ENCODE assay signal across 21 cellular contexts in the genomic region with DNA sequence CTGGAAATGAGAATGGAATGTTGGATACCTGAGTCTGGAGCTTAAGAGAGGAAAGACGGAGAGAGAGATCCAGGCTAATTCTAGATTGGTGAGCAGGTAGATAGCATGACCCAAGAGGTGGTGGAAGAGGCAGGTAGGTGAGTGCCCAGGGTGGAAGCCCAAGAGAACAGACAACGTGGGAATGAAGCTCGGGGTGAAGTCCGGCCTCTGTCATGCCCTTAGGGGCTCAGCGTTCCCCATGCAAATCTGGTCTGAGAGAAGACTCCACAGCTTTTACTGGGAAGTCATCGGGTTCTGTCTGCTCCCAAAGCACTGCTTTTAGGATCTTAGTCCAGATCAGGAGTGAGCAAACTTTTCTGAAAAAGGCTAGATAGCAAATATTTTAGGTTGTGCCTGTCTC. TPM values are rescaled to one million over a fixed set of nuclear protein-coding genes. Genes with fewer than 3 reads are reported as not detected.
A peak's percentile ranks its signal among the peaks of the same experiment; 100 is the strongest.
DNase-seq lines count a peak whose midpoint lies in the region; ATAC-seq, FAIRE-seq and TF ChIP-seq lines count a peak whose summit lies in the region.
"Had no signal": no experiment of that assay in that cellular context is flagged by ENCODE, and none has a peak within 500 bp of the region (broad histone marks: within the 10 kb centered on the region; RNA-seq: fewer than 3 reads in every experiment).

No MANE protein-coding gene starts in this region.

- H3K79me1 ChIP-seq in H9 (ENCODE audit: insufficient read depth, low read depth, low read length, poor library complexity, severe bottlenecking): peaks cover 4% of the 10 kb centered on the region

- H3K4ac ChIP-seq in H9 (ENCODE audit: low read depth, low read length): no peak overlapping the region

- no peak for ATAC-seq in K562
- ATAC-seq: stimulated activated naive CD8-positive, alpha-beta T cell treated with anti-CD3 and anti-CD28 coated beads, Interleukin-15, Interleukin-2, amounts not matched to agents 100 U/mL and 50 U/mL, for 24 hours had no signal

- DNase-seq in activated effector memory CD4-positive, alpha-beta T cell treated with anti-CD3 and anti-CD28 coated beads, Interleukin-2, amount 50 U/mL, for 16 hours: peak; percentile 30
- DNase-seq in activated effector memory CD4-positive, alpha-beta T cell treated with Interleukin-2 at 50 U/mL for 16 hours: no peak
- DNase-seq in NCI-H526 (lab: John Stamatoyannopoulos, UW) (peak; percentile 17 to 48), K562 (ENCODE audit: extremely low read depth in 1 of 4, low spot score in 3 of 4) (no peak), sigmoid colon (peak; percentile 40), H9 (no peak), dorsolateral prefrontal cortex (no peak)
- no peak for DNase-seq in activated CD4-positive, alpha-beta T cell treated with anti-CD3 and anti-CD28 coated beads, Interleukin-2, amount 10 ng/mL, durations not matched to agents 24 days and 14 days
- DNase-seq: activated CD4-positive, alpha-beta T cell treated with anti-CD3 and anti-CD28 coated beads for 1 hour; MM.1S; NCI-H187 treated with DMSO at 0.1 percent for 48 hours; NCI-H446 treated with DMSO at 0.1 percent for 48 hours; stimulated activated naive CD8-positive, alpha-beta T cell treated with anti-CD3 and anti-CD28 coated beads, Interleukin-15, Interleukin-2, amounts not matched to agents 100 U/mL and 50 U/mL, for 24 hours; T-helper 9 cell had no signal

- no peak overlapping the region for H2BK12ac ChIP-seq in H9 (ENCODE audit: insufficient read length, low read depth, low read length)

- in situ Hi-C loops in K562 (cut with MboI): no loop called here

- H3K79me2 ChIP-seq in K562 (ENCODE audit: control insufficient read depth, insufficient read depth, low read length) (peaks cover 66% of the 10 kb centered on the region), H9 (ENCODE audit: insufficient read depth, low read length) (peaks cover 10% of the 10 kb centered on the region; the same call in 1 of the 2 replicates)

- H3T11ph ChIP-seq in H9 (ENCODE audit: low read length): no peak overlapping the region

- peaks cover 18% of the 10 kb centered on the region in 2 experiments for H3K4me1 Mint-ChIP-seq in H9
- peaks cover 33% of the 10 kb centered on the region for H3K4me1 Mint-ChIP-seq in activated CD4-positive, alpha-beta T cell treated with anti-CD3 and anti-CD28 coated beads, Interleukin-2, amount 10 ng/mL, durations not matched to agents 24 days and 14 days

- no peak overlapping the region for H4K91ac ChIP-seq in H9 (ENCODE audit: insufficient read length, low read depth, low read length)

- TF ChIP-seq RAD21 in K562 (CRISPR knock-in tag; conservative IDR thresholded peaks at IDR 0.05 in 1 of 2, IDR thresholded peaks at IDR 0.05 in 1 of 2): no peak

- no peak overlapping the region for H4K5ac ChIP-seq in H9 (ENCODE audit: insufficient read length, low read depth, low read length)

- CTCF ChIA-PET in K562 (lab: Yijun Ruan, JAX; ENCODE audit: low intra/inter-chr PET ratio): no interaction called here

- H2BK20ac ChIP-seq in H9 (ENCODE audit: low read depth, low read length, poor library complexity, severe bottlenecking): no peak overlapping the region

- WGBS in K562 (ENCODE audit: insufficient coverage, low coverage, missing lambda C conversion rate): 88% methylated on average over 5 of the region's 6 CpGs
- 88 to 90% methylated on average over 6 of the region's 6 CpGs for WGBS in sigmoid colon, 2 donors
- WGBS in H9 (ENCODE audit: extremely low coverage, insufficient read length, low lambda C conversion rate): no CpG with 5 or more reads among the region's 6 CpGs

- H3K9me3 Mint-ChIP-seq in H9: no peaks in the 10 kb centered on the region
- no peaks in the 10 kb centered on the region for H3K9me3 Mint-ChIP-seq in activated CD4-positive, alpha-beta T cell treated with anti-CD3 and anti-CD28 coated beads, Interleukin-2, amount 10 ng/mL, durations not matched to agents 24 days and 14 days
- H3K9me3 Mint-ChIP-seq: mesothelial cell of epicardium had no signal

- H3K18ac ChIP-seq in H9 (ENCODE audit: insufficient read length, low read depth, low read length): no peak overlapping the region

- POLR2A ChIA-PET in K562 (lab: Yijun Ruan, JAX): interaction anchor here (0.5 to 4.6 kb wide), 7 partner anchors 8 to 1633 kb away, joined by 3 to 29 read pairs (median 3); no protein-coding TSS in a partner anchor

- H3K4me3 ChIP-seq in K562 (no peak overlapping the region), sigmoid colon (no peak overlapping the region), dorsolateral prefrontal cortex (no peak overlapping the region)
- H3K4me3 ChIP-seq: hepatocyte, SJSA1 had no signal

- no peaks in the 10 kb centered on the region for H3K9me1 ChIP-seq in K562 (ENCODE audit: control insufficient read depth, insufficient read depth, low read length)

- H3K27me3 ChIP-seq in K562 (ENCODE audit: control insufficient read depth in 2 of 2, insufficient read depth in 2 of 2, low read length in 2 of 2) (no peaks in the 10 kb centered on the region), sigmoid colon (no peaks in the 10 kb centered on the region), H9 (ENCODE audit: insufficient read depth, low read length) (no peaks in the 10 kb centered on the region), dorsolateral prefrontal cortex (no peaks in the 10 kb centered on the region)
- H3K27me3 ChIP-seq: hepatocyte, SJSA1 had no signal

- peaks cover 69% of the 10 kb centered on the region for H3K36me3 ChIP-seq in K562 (ENCODE audit: control insufficient read depth, insufficient read depth, low read length)
- peaks cover 21 to 39% (median 33%) of the 10 kb centered on the region in 4 donors for H3K36me3 ChIP-seq in sigmoid colon

- no peak for TF ChIP-seq POLR2A in K562 (conservative IDR thresholded peaks at IDR 0.05)
- TF ChIP-seq POLR2A in sigmoid colon (IDR thresholded peaks at IDR 0.05): no peak

- H3K27ac Mint-ChIP-seq in H9: no peak overlapping the region
- no peak overlapping the region for H3K27ac Mint-ChIP-seq in activated CD4-positive, alpha-beta T cell treated with anti-CD3 and anti-CD28 coated beads, Interleukin-2, amount 10 ng/mL, durations not matched to agents 24 days and 14 days
- H3K27ac Mint-ChIP-seq: mesothelial cell of epicardium had no signal

- no peak overlapping the region for H2AK5ac ChIP-seq in H9 (ENCODE audit: insufficient read length, low read length)

- FAIRE-seq in K562 (lab: Jason Lieb, UNC): no peak

- peak overlapping the region in 1 of 2 experiments; percentile 61; a peak in 1 of 4 replicates for H3K9ac ChIP-seq in K562 (ENCODE audit: insufficient read depth in 1 of 2, low read depth in 2 of 2, low read length in 2 of 2)
- no peak overlapping the region for H3K9ac ChIP-seq in H9 (ENCODE audit: extremely low read depth, insufficient read length, low read length)

- TSS peak; percentile 23 for BruUV-seq in K562 (replicated peaks; lab: Mats Ljungman, UMichigan)

- intact Hi-C loops in K562 (cut with micrococcal nuclease) (loop anchor here (5.0 kb wide), 2 partner anchors 48 to 92 kb away; a partner anchor contains a TSS), sigmoid colon (cut with DNase I) (loop anchor here (5.0 kb wide), 1 partner anchor 48 kb away; a partner anchor contains a TSS), dorsolateral prefrontal cortex (cut with DNase I) (loop anchor here in 1 of 2 donors (5.0 kb wide), 1 partner anchor 58 kb away; a partner anchor contains a TSS)
- intact Hi-C loops in activated CD4-positive, alpha-beta T cell treated with anti-CD3 and anti-CD28 coated beads, Interleukin-2, amount 10 ng/mL, durations not matched to agents 24 days and 14 days (cut with micrococcal nuclease): no loop called here

- H4K20me1 ChIP-seq in K562 (replicated peaks; ENCODE audit: control insufficient read depth, insufficient read depth, low read length) (peaks cover 5% of the 10 kb centered on the region; the same call in 1 of the 2 replicates), H9 (ENCODE audit: control insufficient read depth, insufficient read depth, insufficient read length) (no peaks in the 10 kb centered on the region)

- H3K4me1 ChIP-seq in K562 (replicated peaks in 1 of 2; ENCODE audit: control insufficient read depth in 2 of 2, insufficient read depth in 2 of 2, low read length in 2 of 2) (peaks cover 17 to 25% of the 10 kb centered on the region in 2 experiments; a peak in 4 of 5 replicates), sigmoid colon (peaks cover 0 to 38% (median 32%) of the 10 kb centered on the region in 4 donors), H9 (ENCODE audit: insufficient read depth, low read length) (no peaks in the 10 kb centered on the region; the same call in 1 of the 2 replicates)

- H3K4me2 ChIP-seq in K562 (ENCODE audit: insufficient read depth, low read length) (no peak overlapping the region), H9 (ENCODE audit: insufficient read depth, insufficient read length, low read length) (no peak overlapping the region)
- H3K4me2 ChIP-seq: hepatocyte had no signal

- H3K27ac ChIP-seq in K562 (ENCODE audit: extremely low read depth, low read depth, low read length) (no peak overlapping the region), sigmoid colon (peak overlapping the region in 1 of 4 donors; percentile 17), H9 (ENCODE audit: insufficient read length, low read depth, low read length) (no peak overlapping the region), dorsolateral prefrontal cortex (no peak overlapping the region)
- H3K27ac ChIP-seq: hepatocyte, SJSA1 had no signal

- no peak overlapping the region for H2AFZ ChIP-seq in K562 (ENCODE audit: low read depth, low read length)
- H2AFZ ChIP-seq in H9 (ENCODE audit: low read length): no peak overlapping the region
- H2AFZ ChIP-seq: hepatocyte had no signal

- no peak overlapping the region for H4K8ac ChIP-seq in H9 (replicated peaks; ENCODE audit: insufficient read length, low read depth, low read length)

- no peak overlapping the region for H3K14ac ChIP-seq in H9 (ENCODE audit: insufficient read depth, low read length)

- peaks cover 6% of the 10 kb centered on the region for H3K23me2 ChIP-seq in H9 (ENCODE audit: insufficient read length, low read depth, low read length, poor library complexity, severe bottlenecking)

- H2BK5ac ChIP-seq in H9 (ENCODE audit: insufficient read length, low read length): no peak overlapping the region

- no peak overlapping the region for H3K23ac ChIP-seq in H9 (ENCODE audit: insufficient read length, low read depth, low read length)

- peaks cover 2% of the 10 kb centered on the region for H3K27me3 Mint-ChIP-seq in H9 (ENCODE audit: low read depth)
- H3K27me3 Mint-ChIP-seq in activated CD4-positive, alpha-beta T cell treated with anti-CD3 and anti-CD28 coated beads, Interleukin-2, amount 10 ng/mL, durations not matched to agents 24 days and 14 days: peaks cover 1% of the 10 kb centered on the region

- no peak overlapping the region for H3K56ac ChIP-seq in H9 (ENCODE audit: insufficient read length, low read depth, low read length)

- H3K9me3 ChIP-seq in K562 (replicated peaks; ENCODE audit: control insufficient read depth, insufficient read depth, low read depth, low read length): no peaks in the 10 kb centered on the region
- no peaks in the 10 kb centered on the region for H3K9me3 ChIP-seq in sigmoid colon
- H3K9me3 ChIP-seq in H9 (ENCODE audit: control insufficient read depth, low read depth, low read length): no peaks in the 10 kb centered on the region
- H3K9me3 ChIP-seq: Caco-2, SJSA1 had no signal

- H3K4me3 Mint-ChIP-seq in H9: no peak overlapping the region
- H3K4me3 Mint-ChIP-seq in activated CD4-positive, alpha-beta T cell treated with anti-CD3 and anti-CD28 coated beads, Interleukin-2, amount 10 ng/mL, durations not matched to agents 24 days and 14 days: no peak overlapping the region
- H3K4me3 Mint-ChIP-seq: mesothelial cell of epicardium had no signal

- peaks cover 23 to 47% (median 45%) of the 10 kb centered on the region in 3 experiments for H3K36me3 Mint-ChIP-seq in H9 (ENCODE audit: insufficient read depth in 1 of 3, low read depth in 3 of 3)
- H3K36me3 Mint-ChIP-seq in activated CD4-positive, alpha-beta T cell treated with anti-CD3 and anti-CD28 coated beads, Interleukin-2, amount 10 ng/mL, durations not matched to agents 24 days and 14 days (ENCODE audit: low read depth): peaks cover 49% of the 10 kb centered on the region

- H2BK120ac ChIP-seq in H9 (ENCODE audit: low read depth, low read length, poor library complexity, severe bottlenecking): no peak overlapping the region

- TF ChIP-seq EP300 in K562 (IDR thresholded peaks at IDR 0.05; ENCODE audit: low read length) (no peak), sigmoid colon (IDR thresholded peaks at IDR 0.05) (no peak)

- H2BK15ac ChIP-seq in H9 (ENCODE audit: low read depth, low read length): no peak overlapping the region

- TF ChIP-seq CTCF in K562 (IDR thresholded peaks at IDR 0.05 in 2 of 3, conservative IDR thresholded peaks at IDR 0.05 in 1 of 3; ENCODE audit: insufficient read depth in 2 of 3, low read depth in 1 of 3, low read length in 3 of 3) (no peak), sigmoid colon (IDR thresholded peaks at IDR 0.05) (no peak), H9 (conservative IDR thresholded peaks at IDR 0.05) (no peak), dorsolateral prefrontal cortex (IDR thresholded peaks at IDR 0.05 in 54 of 56, conservative IDR thresholded peaks at IDR 0.05 in 2 of 56; ENCODE audit: low read depth in 1 of 56, partially characterized antibody in 56 of 56) (no peak)

RNA-seq across cellular contexts. Expression of a gene that starts 3.6 kb away (rescaled TPM):
- 499 and 562 TPM in 2 replicates for total RNA-seq in K562 (2011; cell fraction: chromatin; rRNA removed; ENCODE audit: low replicate concordance)
- total RNA-seq in K562 (2011; cell fraction: nucleolus; rRNA removed): 227 and 235 TPM in 2 replicates
- total RNA-seq in K562 (2011; cell fraction: nucleoplasm; rRNA removed): 274 and 301 TPM in 2 replicates
- total RNA-seq in K562 (2014; rRNA removed) (96.5 and 113 TPM in 2 replicates), K562 (2014; rRNA removed; fragmentation: Illumina TruSeq; extraction: Trizol) (77.9 and 80.6 TPM in 2 replicates), K562 (2015; rRNA removed; fragmentation: Illumina TruSeq; extraction: Trizol) (84.7 and 86.6 TPM in 2 replicates), K562 (2021) (111 and 116 TPM in 2 replicates), sigmoid colon (10 to 100 TPM; 36.3 to 53.2 (median 43.7) TPM), H9 (2021) (53.5 and 57.8 TPM in 2 replicates), dorsolateral prefrontal cortex (10 to 100 TPM; 46.8 to 90.1 (median 64.8) TPM)
- polyA plus RNA-seq in K562 (2011; rRNA removed) (138 and 163 TPM in 2 replicates), K562 (2014; fragmentation: Illumina TruSeq; extraction: Trizol) (136 and 137 TPM in 2 replicates), K562 (2014; fragmentation: Nextera tagmentation; extraction: Ambion mirVana) (10 to 100 TPM; 11.7 to 22.2 TPM), K562 (2014; rRNA removed) (121 and 123 TPM in 2 replicates), sigmoid colon (10 to 100 TPM; 22.7 to 43.6 (median 27.6) TPM)
- polyA plus RNA-seq in K562 (2011; cell fraction: cytosol; rRNA removed): 115 and 130 TPM in 2 replicates
- polyA plus RNA-seq in K562 (2011; cell fraction: nucleus; rRNA removed): 305 and 361 TPM in 2 replicates
- polyA plus RNA-seq in K562 (2012): 93.4 and 101 TPM in 2 replicates
- polyA minus RNA-seq in K562 (2011; rRNA and poly(A)+ RNA removed): 159 and 203 TPM in 2 replicates
- polyA minus RNA-seq in K562 (2011; cell fraction: cytosol; rRNA and poly(A)+ RNA removed): 57.0 and 63.8 TPM in 2 replicates
- 68.1 and 105 TPM in 2 replicates for polyA minus RNA-seq in K562 (2011; cell fraction: nucleus; rRNA and poly(A)+ RNA removed)
- 119 and 120 TPM in 2 replicates for total RNA-seq in activated CD4-positive, alpha-beta T cell treated with anti-CD3 and anti-CD28 coated beads, Interleukin-2, amount 10 ng/mL, durations not matched to agents 24 days and 14 days

RNA-seq across cellular contexts. Expression of a gene that starts 22.4 kb away (rescaled TPM):
- 52.6 and 123 TPM in 2 replicates for total RNA-seq in K562 (2011; cell fraction: chromatin; rRNA removed; ENCODE audit: low replicate concordance)
- total RNA-seq in K562 (2011; cell fraction: nucleolus; rRNA removed): 146 and 149 TPM in 2 replicates
- total RNA-seq in K562 (2011; cell fraction: nucleoplasm; rRNA removed): 120 and 126 TPM in 2 replicates
- total RNA-seq in K562 (2014; rRNA removed) (73.2 and 83.8 TPM in 2 replicates), K562 (2014; rRNA removed; fragmentation: Illumina TruSeq; extraction: Trizol) (62.6 and 63.8 TPM in 2 replicates), K562 (2015; rRNA removed; fragmentation: Illumina TruSeq; extraction: Trizol) (82.8 and 82.9 TPM in 2 replicates), K562 (2021) (84.7 and 97.7 TPM in 2 replicates), sigmoid colon (100 to 1,000 TPM in 3 of 4 donors, 10 to 100 TPM in 1; 93.9 to 144 (median 119) TPM), H9 (2021) (35.7 and 37.6 TPM in 2 replicates), dorsolateral prefrontal cortex (10 to 100 TPM; 33.6 to 99.6 (median 49.4) TPM)
- polyA plus RNA-seq in K562 (2011; rRNA removed) (83.8 and 93.1 TPM in 2 replicates), K562 (2014; fragmentation: Illumina TruSeq; extraction: Trizol) (123 and 143 TPM in 2 replicates), K562 (2014; fragmentation: Nextera tagmentation; extraction: Ambion mirVana) (1 to 10 TPM; 1.6 to 5.3 TPM), K562 (2014; rRNA removed) (96.2 and 107 TPM in 2 replicates), sigmoid colon (100 to 1,000 TPM; 127 to 312 (median 293) TPM)
- 81.2 and 107 TPM in 2 replicates for polyA plus RNA-seq in K562 (2011; cell fraction: cytosol; rRNA removed)
- polyA plus RNA-seq in K562 (2011; cell fraction: nucleus; rRNA removed): 54.7 and 64.6 TPM in 2 replicates
- 79.3 and 95.2 TPM in 2 replicates for polyA plus RNA-seq in K562 (2012)
- 59.9 and 68.2 TPM in 2 replicates for polyA minus RNA-seq in K562 (2011; rRNA and poly(A)+ RNA removed)
- polyA minus RNA-seq in K562 (2011; cell fraction: cytosol; rRNA and poly(A)+ RNA removed): 34.4 and 34.8 TPM in 2 replicates
- polyA minus RNA-seq in K562 (2011; cell fraction: nucleus; rRNA and poly(A)+ RNA removed): 24.1 and 25.5 TPM in 2 replicates
- 48.1 and 51.1 TPM in 2 replicates for total RNA-seq in activated CD4-positive, alpha-beta T cell treated with anti-CD3 and anti-CD28 coated beads, Interleukin-2, amount 10 ng/mL, durations not matched to agents 24 days and 14 days
- total RNA-seq: G401 had no signal

RNA-seq across cellular contexts. Expression of a gene that starts 34.5 kb away (rescaled TPM):
- 1.4 and 3.2 TPM in 2 replicates for total RNA-seq in K562 (2011; cell fraction: chromatin; rRNA removed; ENCODE audit: low replicate concordance)
- total RNA-seq in K562 (2011; cell fraction: nucleolus; rRNA removed): 1.7 and 2.1 TPM in 2 replicates
- total RNA-seq in K562 (2011; cell fraction: nucleoplasm; rRNA removed): 2.0 and 2.8 TPM in 2 replicates
- total RNA-seq in K562 (2014; rRNA removed): 1.7 and 2.1 TPM in 2 replicates
- 2.3 and 2.8 TPM in 2 replicates for total RNA-seq in K562 (2014; rRNA removed; fragmentation: Illumina TruSeq; extraction: Trizol)
- 2.0 and 2.4 TPM in 2 replicates for total RNA-seq in K562 (2015; rRNA removed; fragmentation: Illumina TruSeq; extraction: Trizol)
- total RNA-seq in K562 (2021): 1.9 and 3.9 TPM in 2 replicates
- 1.1 and 3.6 TPM in 2 replicates for polyA plus RNA-seq in K562 (2011; rRNA removed)
- 0.69 and 3.4 TPM in 2 replicates for polyA plus RNA-seq in K562 (2011; cell fraction: cytosol; rRNA removed)
- 0.51 and 1.8 TPM in 2 replicates for polyA plus RNA-seq in K562 (2011; cell fraction: nucleus; rRNA removed)
- 2.3 and 3.8 TPM in 2 replicates for polyA plus RNA-seq in K562 (2012)
- polyA plus RNA-seq in K562 (2014; fragmentation: Illumina TruSeq; extraction: Trizol): 3.1 and 4.1 TPM in 2 replicates
- 1 to 10 TPM; 1.5 to 1.6 TPM for polyA plus RNA-seq in K562 (2014; fragmentation: Nextera tagmentation; extraction: Ambion mirVana)
- 1.9 and 3.0 TPM in 2 replicates for polyA plus RNA-seq in K562 (2014; rRNA removed)
- polyA minus RNA-seq in K562 (2011; rRNA and poly(A)+ RNA removed): 1.6 and 4.3 TPM in 2 replicates
- polyA minus RNA-seq in K562 (2011; cell fraction: cytosol; rRNA and poly(A)+ RNA removed): 0.64 and 1.7 TPM in 2 replicates
- 0.89 and 1.3 TPM in 2 replicates for polyA minus RNA-seq in K562 (2011; cell fraction: nucleus; rRNA and poly(A)+ RNA removed)
- total RNA-seq in sigmoid colon: under 1 TPM in 2 of 4 donors, not detected in 2; 0.14 to 0.16 TPM
- polyA plus RNA-seq in sigmoid colon: under 1 TPM in 2 of 3 donors, not detected in 1; 0.03 to 0.60 TPM
- total RNA-seq in H9 (2021): not detected in 2 replicates
- under 1 TPM in 56 of 120 experiments, not detected in 64; 0.07 to 0.78 (median 0.24) TPM for total RNA-seq in dorsolateral prefrontal cortex
- total RNA-seq in activated CD4-positive, alpha-beta T cell treated with anti-CD3 and anti-CD28 coated beads, Interleukin-2, amount 10 ng/mL, durations not matched to agents 24 days and 14 days: not detected in 2 replicates
- total RNA-seq: chondrocyte, G401, kidney epithelial cell, mesothelial cell of epicardium had no signal

RNA-seq across cellular contexts. Expression of a gene that starts 47.4 kb away (rescaled TPM):
- 19.6 and 60.1 TPM in 2 replicates for total RNA-seq in K562 (2011; cell fraction: chromatin; rRNA removed; ENCODE audit: low replicate concordance)
- 23.8 and 27.5 TPM in 2 replicates for total RNA-seq in K562 (2011; cell fraction: nucleolus; rRNA removed)
- 49.5 and 88.6 TPM in 2 replicates for total RNA-seq in K562 (2011; cell fraction: nucleoplasm; rRNA removed)
- total RNA-seq in K562 (2014; rRNA removed) (49.4 and 64.1 TPM in 2 replicates), K562 (2014; rRNA removed; fragmentation: Illumina TruSeq; extraction: Trizol) (113 and 123 TPM in 2 replicates), K562 (2015; rRNA removed; fragmentation: Illumina TruSeq; extraction: Trizol) (98.7 and 109 TPM in 2 replicates), K562 (2021) (125 and 146 TPM in 2 replicates), sigmoid colon (10 to 100 TPM; 28.5 to 57.4 (median 40.1) TPM), H9 (2021) (47.4 and 52.7 TPM in 2 replicates), dorsolateral prefrontal cortex (10 to 100 TPM; 31.5 to 78.6 (median 49.1) TPM)
- polyA plus RNA-seq in K562 (2011; rRNA removed) (140 and 167 TPM in 2 replicates), K562 (2014; fragmentation: Illumina TruSeq; extraction: Trizol) (60.3 and 67.7 TPM in 2 replicates), K562 (2014; fragmentation: Nextera tagmentation; extraction: Ambion mirVana) (100 to 1,000 TPM; 161 to 162 TPM), K562 (2014; rRNA removed) (109 and 117 TPM in 2 replicates), sigmoid colon (100 to 1,000 TPM in 2 of 3 donors, 10 to 100 TPM in 1; 62.2 to 110 (median 103) TPM)
- 16.9 and 37.2 TPM in 2 replicates for polyA plus RNA-seq in K562 (2011; cell fraction: cytosol; rRNA removed)
- polyA plus RNA-seq in K562 (2011; cell fraction: nucleus; rRNA removed): 32.8 and 51.1 TPM in 2 replicates
- polyA plus RNA-seq in K562 (2012): 66.6 and 187 TPM in 2 replicates
- 36.3 and 47.6 TPM in 2 replicates for polyA minus RNA-seq in K562 (2011; rRNA and poly(A)+ RNA removed)
- 19.7 and 24.7 TPM in 2 replicates for polyA minus RNA-seq in K562 (2011; cell fraction: cytosol; rRNA and poly(A)+ RNA removed)
- polyA minus RNA-seq in K562 (2011; cell fraction: nucleus; rRNA and poly(A)+ RNA removed): 53.0 and 99.3 TPM in 2 replicates
- 69.9 and 70.9 TPM in 2 replicates for total RNA-seq in activated CD4-positive, alpha-beta T cell treated with anti-CD3 and anti-CD28 coated beads, Interleukin-2, amount 10 ng/mL, durations not matched to agents 24 days and 14 days

RNA-seq across cellular contexts. Expression of a gene that starts 57.9 kb away (rescaled TPM):
- total RNA-seq in K562 (2011; cell fraction: chromatin; rRNA removed; ENCODE audit: low replicate concordance): 17.7 and 24.8 TPM in 2 replicates
- 16.8 and 22.2 TPM in 2 replicates for total RNA-seq in K562 (2011; cell fraction: nucleolus; rRNA removed)
- total RNA-seq in K562 (2011; cell fraction: nucleoplasm; rRNA removed): 28.7 and 35.0 TPM in 2 replicates
- total RNA-seq in K562 (2014; rRNA removed) (90.3 and 96.8 TPM in 2 replicates), K562 (2014; rRNA removed; fragmentation: Illumina TruSeq; extraction: Trizol) (136 and 140 TPM in 2 replicates), K562 (2015; rRNA removed; fragmentation: Illumina TruSeq; extraction: Trizol) (112 and 120 TPM in 2 replicates), K562 (2021) (99.5 and 105 TPM in 2 replicates), sigmoid colon (10 to 100 TPM; 27.4 to 43.9 (median 40.2) TPM), H9 (2021) (52.6 and 56.5 TPM in 2 replicates), dorsolateral prefrontal cortex (10 to 100 TPM; 15.9 to 41.2 (median 26.9) TPM)
- polyA plus RNA-seq in K562 (2011; rRNA removed) (83.6 and 96.0 TPM in 2 replicates), K562 (2014; fragmentation: Illumina TruSeq; extraction: Trizol) (91.7 and 101 TPM in 2 replicates), K562 (2014; fragmentation: Nextera tagmentation; extraction: Ambion mirVana) (100 to 1,000 TPM; 156 to 186 TPM), K562 (2014; rRNA removed) (77.0 and 81.2 TPM in 2 replicates), sigmoid colon (100 to 1,000 TPM in 2 of 3 donors, 10 to 100 TPM in 1; 61.7 to 189 (median 108) TPM)
- polyA plus RNA-seq in K562 (2011; cell fraction: cytosol; rRNA removed): 20.1 and 42.7 TPM in 2 replicates
- 74.4 and 76.8 TPM in 2 replicates for polyA plus RNA-seq in K562 (2011; cell fraction: nucleus; rRNA removed)
- polyA plus RNA-seq in K562 (2012): 58.3 and 91.4 TPM in 2 replicates
- 151 and 154 TPM in 2 replicates for polyA minus RNA-seq in K562 (2011; rRNA and poly(A)+ RNA removed)
- polyA minus RNA-seq in K562 (2011; cell fraction: cytosol; rRNA and poly(A)+ RNA removed): 93.2 and 97.4 TPM in 2 replicates
- polyA minus RNA-seq in K562 (2011; cell fraction: nucleus; rRNA and poly(A)+ RNA removed): 28.1 and 43.1 TPM in 2 replicates
- 119 and 123 TPM in 2 replicates for total RNA-seq in activated CD4-positive, alpha-beta T cell treated with anti-CD3 and anti-CD28 coated beads, Interleukin-2, amount 10 ng/mL, durations not matched to agents 24 days and 14 days

Comparison
In these comparisons a context has a peak if more than half of its experiments do, and no peak if none do; other contexts are left out.
1. DNase-seq: peak in activated effector memory CD4-positive, alpha-beta T cell treated with anti-CD3 and anti-CD28 coated beads, Interleukin-2, amount 50 U/mL, for 16 hours (single experiment), NCI-H526 (2 of 2) and sigmoid colon (single experiment); none in activated effector memory CD4-positive, alpha-beta T cell treated with Interleukin-2 at 50 U/mL for 16 hours (single experiment), K562 (0 of 4), H9 (single experiment), dorsolateral prefrontal cortex (0 of 10) and activated CD4-positive, alpha-beta T cell treated with anti-CD3 and anti-CD28 coated beads, Interleukin-2, amount 10 ng/mL, durations not matched to agents 24 days and 14 days (single experiment).